In genomic region chr10:58336242-58336641, GRCh38 we compare ENCODE assay signal across 10 cellular contexts. TPM values are rescaled to one million over a fixed set of nuclear protein-coding genes. Genes with fewer than 3 reads are reported as not detected.
DNase-seq lines count a peak whose midpoint lies in the region; ATAC-seq lines count a peak whose summit lies in the region.
"Had no signal": no experiment of that assay in that cellular context is flagged by ENCODE, and none has a peak within 500 bp of the region (broad histone marks: within the 10 kb centered on the region; RNA-seq: fewer than 3 reads in every experiment).

No MANE protein-coding gene starts in this region.

- H3K27me3 ChIP-seq in stomach smooth muscle (ENCODE audit: control insufficient read depth in 1 of 2, insufficient read depth in 2 of 2, low read length in 2 of 2), result no peaks in the 10 kb centered on the region
- H3K27me3 ChIP-seq: Peyer's patch had no signal

- peaks cover 2% of the 10 kb centered on the region for H3K4me1 ChIP-seq in stomach smooth muscle (ENCODE audit: control insufficient read depth, insufficient read depth, low read length)

- POLR2A ChIA-PET in activated CD8-positive, alpha-beta T cell treated with anti-CD3 and anti-CD28 coated beads, Interleukin-2, amount 10 ng/mL, durations not matched to agents 7 days and 5 days (lab: Charles Lee), result interaction anchor here (1.0 to 2.1 kb wide), 2 partner anchors 48 to 50 kb away, joined by 3 to 8 read pairs; partner anchors contain the start of gene TFAM

- H3K27ac ChIP-seq in stomach smooth muscle (ENCODE audit: low read length), result no peak overlapping the region
- H3K27ac ChIP-seq: HL-60 had no signal

- intact Hi-C loops in activated naive CD4-positive, alpha-beta T cell treated with anti-CD3 and anti-CD28 coated beads for 36 hours (cut with micrococcal nuclease), result no loop called here

- H3K27me3 Mint-ChIP-seq in activated naive CD4-positive, alpha-beta T cell treated with anti-CD3 and anti-CD28 coated beads for 36 hours (ENCODE audit: low read depth), result no peaks in the 10 kb centered on the region
- peaks cover 12% of the 10 kb centered on the region for H3K27me3 Mint-ChIP-seq in activated CD8-positive, alpha-beta T cell treated with anti-CD3 and anti-CD28 coated beads, Interleukin-2, amount 10 ng/mL, durations not matched to agents 7 days and 5 days (ENCODE audit: low read depth)
- peaks cover 0 to 7% (median 1%) of the 10 kb centered on the region in 3 donors for H3K27me3 Mint-ChIP-seq in immature natural killer cell (ENCODE audit: low read depth in 3 of 3)

- peaks cover 43% of the 10 kb centered on the region for H3K4me1 Mint-ChIP-seq in activated naive CD4-positive, alpha-beta T cell treated with anti-CD3 and anti-CD28 coated beads for 36 hours (ENCODE audit: low read depth)
- H3K4me1 Mint-ChIP-seq in activated CD8-positive, alpha-beta T cell treated with anti-CD3 and anti-CD28 coated beads, Interleukin-2, amount 10 ng/mL, durations not matched to agents 7 days and 5 days (ENCODE audit: low read depth), result peaks cover 34% of the 10 kb centered on the region
- peaks cover 29 to 49% of the 10 kb centered on the region in 2 donors for H3K4me1 Mint-ChIP-seq in immature natural killer cell

- DNase-seq in activated naive CD4-positive, alpha-beta T cell treated with anti-CD3 and anti-CD28 coated beads for 36 hours, result peak; percentile 12
- DNase-seq in activated naive CD4-positive, alpha-beta T cell (lab: John Stamatoyannopoulos, UW), result no peak
- DNase-seq in activated CD8-positive, alpha-beta T cell treated with anti-CD3 and anti-CD28 coated beads, Interleukin-2, amount 10 ng/mL, durations not matched to agents 7 days and 5 days, result no peak
- DNase-seq in immature natural killer cell, result no peak
- no peak for DNase-seq in SKM-1 (lab: John Stamatoyannopoulos, UW; ENCODE audit: unreplicated experiment)

- H3K9me3 Mint-ChIP-seq in activated naive CD4-positive, alpha-beta T cell treated with anti-CD3 and anti-CD28 coated beads for 36 hours, result no peaks in the 10 kb centered on the region
- H3K9me3 Mint-ChIP-seq in activated CD8-positive, alpha-beta T cell treated with anti-CD3 and anti-CD28 coated beads, Interleukin-2, amount 10 ng/mL, durations not matched to agents 7 days and 5 days (ENCODE audit: insufficient read depth), result no peaks in the 10 kb centered on the region
- no peaks in the 10 kb centered on the region for H3K9me3 Mint-ChIP-seq in immature natural killer cell

- H3K4me3 Mint-ChIP-seq in activated naive CD4-positive, alpha-beta T cell treated with anti-CD3 and anti-CD28 coated beads for 36 hours, result peak overlapping the region; percentile 95
- H3K4me3 Mint-ChIP-seq in activated CD8-positive, alpha-beta T cell treated with anti-CD3 and anti-CD28 coated beads, Interleukin-2, amount 10 ng/mL, durations not matched to agents 7 days and 5 days, result peak overlapping the region; percentile 88
- H3K4me3 Mint-ChIP-seq in immature natural killer cell, result peak overlapping the region; percentile 91 to 96 (median 93)

- H3K9ac ChIP-seq in stomach smooth muscle (ENCODE audit: low read length in 2 of 2), result peak overlapping the region in 1 of 2 donors; percentile 71

- H3K36me3 Mint-ChIP-seq in activated naive CD4-positive, alpha-beta T cell treated with anti-CD3 and anti-CD28 coated beads for 36 hours (ENCODE audit: low read depth), result peaks cover 6% of the 10 kb centered on the region
- H3K36me3 Mint-ChIP-seq in activated CD8-positive, alpha-beta T cell treated with anti-CD3 and anti-CD28 coated beads, Interleukin-2, amount 10 ng/mL, durations not matched to agents 7 days and 5 days (ENCODE audit: low read depth), result peaks cover 10% of the 10 kb centered on the region
- no peaks in the 10 kb centered on the region for H3K36me3 Mint-ChIP-seq in immature natural killer cell

- ATAC-seq in activated CD8-positive, alpha-beta T cell treated with anti-CD3 and anti-CD28 coated beads, Interleukin-2, amount 10 ng/mL, durations not matched to agents 7 days and 5 days, result no peak
- ATAC-seq in GM21381 (IDR thresholded peaks at IDR 0.05; ENCODE audit: unreplicated experiment) (no peak), HG02884 (IDR thresholded peaks at IDR 0.05; ENCODE audit: unreplicated experiment) (no peak)

- H3K36me3 ChIP-seq in stomach smooth muscle (ENCODE audit: control insufficient read depth in 2 of 2, insufficient read depth in 2 of 2, low read length in 2 of 2), result no peaks in the 10 kb centered on the region
- H3K36me3 ChIP-seq: Peyer's patch had no signal

- peak overlapping the region; percentile 81 to 86 for H3K4me3 ChIP-seq in stomach smooth muscle (ENCODE audit: low read length in 2 of 2)

- H3K27ac Mint-ChIP-seq in activated naive CD4-positive, alpha-beta T cell treated with anti-CD3 and anti-CD28 coated beads for 36 hours, result no peak overlapping the region
- no peak overlapping the region for H3K27ac Mint-ChIP-seq in activated CD8-positive, alpha-beta T cell treated with anti-CD3 and anti-CD28 coated beads, Interleukin-2, amount 10 ng/mL, durations not matched to agents 7 days and 5 days
- peak overlapping the region in 4 of 6 donors; percentile 56 to 88 (median 77) for H3K27ac Mint-ChIP-seq in immature natural killer cell

- CTCF ChIA-PET in activated naive CD4-positive, alpha-beta T cell treated with anti-CD3 and anti-CD28 coated beads for 36 hours (lab: Charles Lee), result interaction anchor here (2.1 kb wide), 1 partner anchor 49 kb away, joined by 15 read pairs; the partner anchor contains the start of gene TFAM
- CTCF ChIA-PET in activated CD8-positive, alpha-beta T cell treated with anti-CD3 and anti-CD28 coated beads, Interleukin-2, amount 10 ng/mL, durations not matched to agents 7 days and 5 days (lab: Charles Lee), result interaction anchor here (1.4 kb wide), 1 partner anchor 36 kb away, joined by 3 read pairs; no protein-coding TSS in a partner anchor

- no peaks in the 10 kb centered on the region for H3K9me3 ChIP-seq in stomach smooth muscle (ENCODE audit: control insufficient read depth in 2 of 2, low read length in 2 of 2)
- H3K9me3 ChIP-seq: Peyer's patch had no signal

RNA-seq across cellular contexts. Expression of gene UBE2D1, which starts 1.4 kb away (rescaled TPM):
- 1 to 10 TPM; 8.7 to 9.3 TPM for total RNA-seq in activated naive CD4-positive, alpha-beta T cell treated with anti-CD3 and anti-CD28 coated beads for 36 hours
- total RNA-seq in activated CD8-positive, alpha-beta T cell treated with anti-CD3 and anti-CD28 coated beads, Interleukin-2, amount 10 ng/mL, durations not matched to agents 7 days and 5 days, result 10 to 100 TPM; 12.2 to 12.3 TPM
- 10 to 100 TPM; 11.7 to 23.1 (median 18.4) TPM for polyA plus RNA-seq in immature natural killer cell

RNA-seq across cellular contexts. Expression of gene TFAM, which starts 49.0 kb away (rescaled TPM):
- 10 to 100 TPM; 87.7 to 91.8 TPM for total RNA-seq in activated naive CD4-positive, alpha-beta T cell treated with anti-CD3 and anti-CD28 coated beads for 36 hours
- 10 to 100 TPM; 64.1 to 67.2 TPM for total RNA-seq in activated CD8-positive, alpha-beta T cell treated with anti-CD3 and anti-CD28 coated beads, Interleukin-2, amount 10 ng/mL, durations not matched to agents 7 days and 5 days
- 10 to 100 TPM; 27.8 to 49.7 (median 44.8) TPM for polyA plus RNA-seq in immature natural killer cell

Comparison
In these comparisons a context has a peak if more than half of its experiments do, and no peak if none do; other contexts are left out.
1. H3K27ac Mint-ChIP-seq: peak in immature natural killer cell (4 of 6); none in activated naive CD4-positive, alpha-beta T cell treated with anti-CD3 and anti-CD28 coated beads for 36 hours (single experiment) and activated CD8-positive, alpha-beta T cell treated with anti-CD3 and anti-CD28 coated beads, Interleukin-2, amount 10 ng/mL, durations not matched to agents 7 days and 5 days (single experiment).
2. Peak in every context shown above with its lines, with median percentiles within 50 percentile points of each other: H3K4me3 Mint-ChIP-seq.